ENCODE assay signal across 27 cellular contexts in genomic region chr10:76108563-76108962, GRCh38.
"Had no signal": no experiment of that assay in that cellular context is flagged by ENCODE, and none has a peak within 500 bp of the region (broad histone marks: within the 10 kb centered on the region; RNA-seq: fewer than 3 reads in every experiment).

No MANE protein-coding gene starts in this region.

- H3K4me1 Mint-ChIP-seq: natural killer cell; stimulated activated effector memory CD8-positive, alpha-beta T cell treated with anti-CD3 and anti-CD28 coated beads, Interleukin-12 subunit alpha, Interleukin-12 subunit beta, amount 100 ng/mL, for 72 hours; stimulated activated naive B cell treated with anti-CD40 and anti-IgM and Interleukin-4, amounts not matched to agents 10 μg/mL and 1 μg/mL and 100 μg/mL, for 72 hours had no signal

- H3K79me2 ChIP-seq: parathyroid adenoma had no signal

- H3K9ac ChIP-seq: neural progenitor cell, parathyroid adenoma had no signal

- H3K27ac ChIP-seq: neural progenitor cell, ovary, parathyroid adenoma, psoas muscle, right lobe of liver, sigmoid colon, stomach, thoracic aorta, thyroid gland, tibial nerve, vagina had no signal

- ATAC-seq: natural killer cell; psoas muscle; right cardiac atrium; right lobe of liver; stimulated activated effector memory CD8-positive, alpha-beta T cell treated with anti-CD3 and anti-CD28 coated beads, Interleukin-12 subunit alpha, Interleukin-12 subunit beta, amount 100 ng/mL, for 72 hours; stimulated activated naive B cell treated with anti-CD40 and anti-IgM and Interleukin-4, amounts not matched to agents 10 μg/mL and 1 μg/mL and 100 μg/mL, for 72 hours had no signal

- H3K4me3 Mint-ChIP-seq: natural killer cell; nephron; stimulated activated effector memory CD8-positive, alpha-beta T cell treated with anti-CD3 and anti-CD28 coated beads, Interleukin-12 subunit alpha, Interleukin-12 subunit beta, amount 100 ng/mL, for 72 hours; stimulated activated naive B cell treated with anti-CD40 and anti-IgM and Interleukin-4, amounts not matched to agents 10 μg/mL and 1 μg/mL and 100 μg/mL, for 72 hours; stimulated activated naive CD8-positive, alpha-beta T cell treated with anti-CD3 and anti-CD28 coated beads, Interleukin-15, Interleukin-2, amounts not matched to agents 100 ng/mL and 50 ng/mL, for 24 hours; type B pancreatic cell had no signal

- DNase-seq: natural killer cell; occipital lobe; ovary; posterior cingulate gyrus; psoas muscle; right cardiac atrium; right lobe of liver; sigmoid colon; small intestine; stimulated activated CD4-positive, alpha-beta T cell treated with anti-CD3 and anti-CD28 coated beads, Interleukin-15, amount 100 ng/mL, for 24 hours; stimulated activated CD4-positive, alpha-beta T cell treated with anti-CD3 and anti-CD28 coated beads, Interleukin-2, amount 100 ng/mL, for 24 hours; stimulated activated CD4-positive, alpha-beta T cell treated with anti-CD3 and anti-CD28 coated beads, Interleukin-2, amount 100 ng/mL, for 48 hours; stimulated activated CD4-positive, alpha-beta T cell treated with anti-CD3 and anti-CD28 coated beads, Interleukin-4, amount 100 ng/mL, for 24 hours; stimulated activated naive B cell treated with anti-CD40 and anti-IgM and Interleukin-4, amounts not matched to agents 10 μg/mL and 1 μg/mL and 100 μg/mL, for 72 hours; stimulated activated naive CD4-positive, alpha-beta T cell treated with Interleukin-2 at 50 U/mL for 16 hours; stomach; thyroid gland had no signal

- H3K27me3 Mint-ChIP-seq: progenitor cell of endocrine pancreas; stimulated activated naive CD8-positive, alpha-beta T cell treated with anti-CD3 and anti-CD28 coated beads, Interleukin-15, Interleukin-2, amounts not matched to agents 100 ng/mL and 50 ng/mL, for 24 hours had no signal

- H3K4me2 ChIP-seq: neural progenitor cell had no signal

- H3K36me3 ChIP-seq: neural progenitor cell, ovary, right lobe of liver, sigmoid colon, stomach, thoracic aorta, thyroid gland, tibial nerve, vagina had no signal

- H3K4me3 ChIP-seq: neural progenitor cell, ovary, psoas muscle, right lobe of liver, sigmoid colon, stomach, thoracic aorta, thyroid gland, tibial nerve, vagina had no signal

- H3K9me3 ChIP-seq: ovary, psoas muscle, right lobe of liver, sigmoid colon, stomach, thoracic aorta, thyroid gland, tibial nerve, vagina had no signal

- H3K4me1 ChIP-seq: right lobe of liver, vagina had no signal

- H2AFZ ChIP-seq: neural progenitor cell, parathyroid adenoma had no signal

- H3K27ac Mint-ChIP-seq: natural killer cell; nephron; progenitor cell of endocrine pancreas; stimulated activated effector memory CD8-positive, alpha-beta T cell treated with anti-CD3 and anti-CD28 coated beads, Interleukin-12 subunit alpha, Interleukin-12 subunit beta, amount 100 ng/mL, for 72 hours; stimulated activated naive B cell treated with anti-CD40 and anti-IgM and Interleukin-4, amounts not matched to agents 10 μg/mL and 1 μg/mL and 100 μg/mL, for 72 hours; stimulated activated naive CD8-positive, alpha-beta T cell treated with anti-CD3 and anti-CD28 coated beads, Interleukin-15, Interleukin-2, amounts not matched to agents 100 ng/mL and 50 ng/mL, for 24 hours; type B pancreatic cell had no signal

- H3K36me3 Mint-ChIP-seq: natural killer cell; neural progenitor cell; stimulated activated effector memory CD8-positive, alpha-beta T cell treated with anti-CD3 and anti-CD28 coated beads, Interleukin-12 subunit alpha, Interleukin-12 subunit beta, amount 100 ng/mL, for 72 hours; stimulated activated naive B cell treated with anti-CD40 and anti-IgM and Interleukin-4, amounts not matched to agents 10 μg/mL and 1 μg/mL and 100 μg/mL, for 72 hours had no signal

- H3K27me3 ChIP-seq: neural progenitor cell, ovary, right lobe of liver, sigmoid colon, stomach, thyroid gland, tibial nerve, vagina had no signal
